24 cellular contexts compared by ENCODE assay signal in genomic region chr3:74353039-74353438, GRCh38.
DNase-seq lines count a peak whose midpoint lies in the region; ATAC-seq and TF ChIP-seq lines count a peak whose summit lies in the region.
"Had no signal": no experiment of that assay in that cellular context is flagged by ENCODE, and none has a peak within 500 bp of the region (broad histone marks: within the 10 kb centered on the region; RNA-seq: fewer than 3 reads in every experiment).

No MANE protein-coding gene starts in this region.

- no peak overlapping the region for H3K14ac ChIP-seq in H9 (ENCODE audit: insufficient read depth, low read length)

- H3K27ac Mint-ChIP-seq in H9 = no peak overlapping the region
- H3K27ac Mint-ChIP-seq in WTC11 = no peak overlapping the region
- H3K27ac Mint-ChIP-seq: activated CD4-positive, alpha-beta T cell treated with anti-CD3 and anti-CD28 coated beads, Interleukin-2, amount 10 ng/mL, durations not matched to agents 7 days and 5 days; activated naive CD8-positive, alpha-beta T cell treated with anti-CD3 and anti-CD28 coated beads, Interleukin-2, amount 50 U/mL, for 24 hours; brain; T-cell had no signal

- no peak overlapping the region for H2AK5ac ChIP-seq in H9 (ENCODE audit: insufficient read length, low read length)

- no peak overlapping the region for H2BK12ac ChIP-seq in H9 (ENCODE audit: insufficient read length, low read depth, low read length)

- H3K9me3 ChIP-seq in H9 (ENCODE audit: control insufficient read depth, low read depth, low read length) (no peaks in the 10 kb centered on the region), iPS DF 6.9 (ENCODE audit: control insufficient read depth, insufficient read depth, low read length) (no peaks in the 10 kb centered on the region)
- H3K9me3 ChIP-seq: gastrocnemius medialis, left lung, prostate gland had no signal

- no peak overlapping the region for H2BK15ac ChIP-seq in H9 (ENCODE audit: low read depth, low read length)

- H3K4me1 ChIP-seq in H9 (ENCODE audit: insufficient read depth, low read length) (no peaks in the 10 kb centered on the region), iPS DF 6.9 (ENCODE audit: control insufficient read depth, insufficient read depth, low read length) (no peaks in the 10 kb centered on the region)
- H3K4me1 ChIP-seq: gastrocnemius medialis, left lung, prostate gland, spleen had no signal

- no peak overlapping the region for H3K4ac ChIP-seq in H9 (ENCODE audit: low read depth, low read length)

- TF ChIP-seq CTCF in AG09319 (IDR thresholded peaks at IDR 0.05; ENCODE audit: low read depth, low read length) = peak; percentile 7; the same call in 1 of the 2 replicates
- peak; percentile 60 for TF ChIP-seq CTCF in H9 (conservative IDR thresholded peaks at IDR 0.05)
- TF ChIP-seq CTCF in WTC11 (IDR thresholded peaks at IDR 0.05) = peak; percentile 24; the same call in 1 of the 2 replicates

- H3K4me2 ChIP-seq in H9 (ENCODE audit: insufficient read depth, insufficient read length, low read length) = no peak overlapping the region

- H3K4me3 ChIP-seq in iPS DF 6.9 (ENCODE audit: low read length) = no peak overlapping the region
- H3K4me3 ChIP-seq: gastrocnemius medialis, left lung, prostate gland, spleen had no signal

- no CpG with 5 or more reads among the region's 1 CpG for WGBS in H9 (ENCODE audit: extremely low coverage, insufficient read length, low lambda C conversion rate)
- no CpG with 5 or more reads among the region's 1 CpG for WGBS in iPS DF 6.9 (ENCODE audit: insufficient coverage, insufficient read length)

- DNase-seq in AG09319 (ENCODE audit: extremely low read depth, low read depth) = no peak
- peak; percentile 28 for DNase-seq in H9
- peak; percentile 17 for DNase-seq in WTC11 (ENCODE audit: low spot score)
- peak; percentile 1 for DNase-seq in iPS DF 6.9 (ENCODE audit: low read depth, low spot score)
- DNase-seq in NCI-H146 treated with DMSO at 0.1 percent for 48 hours (lab: John Stamatoyannopoulos, UW; ENCODE audit: unreplicated experiment) = no peak
- no peak for DNase-seq in hypothalamus (lab: John Stamatoyannopoulos, UW)
- DNase-seq: activated CD4-positive, alpha-beta T cell treated with anti-CD3 and anti-CD28 coated beads, Interleukin-2, amount 10 ng/mL, durations not matched to agents 7 days and 5 days; activated CD8-positive, alpha-beta memory T cell treated with anti-CD3 and anti-CD28 coated beads, Interleukin-2, amount 50 U/mL, for 4 hours; activated effector memory CD4-positive, alpha-beta T cell treated with Interleukin-2 at 50 U/mL for 16 hours; activated naive CD8-positive, alpha-beta T cell treated with anti-CD3 and anti-CD28 coated beads, Interleukin-2, amount 50 U/mL, for 24 hours; gastrocnemius medialis; left lung; NCI-H1105 treated with DMSO at 0.1 percent for 48 hours; NCI-H2171; NCI-H69; spleen; stimulated activated CD8-positive, alpha-beta memory T cell treated with anti-CD3 and anti-CD28 coated beads, Interleukin-4, amount 100 ng/mL, for 48 hours; substantia nigra; T-cell had no signal

- no peaks in the 10 kb centered on the region for H3K27me3 ChIP-seq in H9 (ENCODE audit: insufficient read depth, low read length)
- H3K27me3 ChIP-seq in iPS DF 6.9 (ENCODE audit: control insufficient read depth, insufficient read depth, low read length) = no peaks in the 10 kb centered on the region
- H3K27me3 ChIP-seq: gastrocnemius medialis, left lung, spleen had no signal

- no peak overlapping the region for H4K8ac ChIP-seq in H9 (replicated peaks; ENCODE audit: insufficient read length, low read depth, low read length)

- no peak overlapping the region for H4K91ac ChIP-seq in H9 (ENCODE audit: insufficient read length, low read depth, low read length)

- H3K36me3 Mint-ChIP-seq in H9 (ENCODE audit: insufficient read depth in 1 of 3, low read depth in 3 of 3) (no peaks in the 10 kb centered on the region), WTC11 (no peaks in the 10 kb centered on the region)
- H3K36me3 Mint-ChIP-seq: brain, T-cell had no signal

- H3K79me1 ChIP-seq in H9 (ENCODE audit: insufficient read depth, low read depth, low read length, poor library complexity, severe bottlenecking) = no peaks in the 10 kb centered on the region

- H3K27me3 Mint-ChIP-seq in H9 (ENCODE audit: low read depth) (no peaks in the 10 kb centered on the region), WTC11 (ENCODE audit: low read depth) (no peaks in the 10 kb centered on the region)
- H3K27me3 Mint-ChIP-seq: activated CD4-positive, alpha-beta T cell treated with anti-CD3 and anti-CD28 coated beads, Interleukin-2, amount 10 ng/mL, durations not matched to agents 7 days and 5 days; activated naive CD8-positive, alpha-beta T cell treated with anti-CD3 and anti-CD28 coated beads, Interleukin-2, amount 50 U/mL, for 24 hours; T-cell had no signal

- CTCF ChIA-PET in WTC11 (lab: Charles Lee) = no interaction called here

- H3K56ac ChIP-seq in H9 (ENCODE audit: insufficient read length, low read depth, low read length) = no peak overlapping the region

- ATAC-seq in WTC11 (peak; percentile 53), HG03457 (IDR thresholded peaks at IDR 0.05; ENCODE audit: unreplicated experiment) (no peak), HG02938 (IDR thresholded peaks at IDR 0.05; ENCODE audit: unreplicated experiment) (no peak)
- ATAC-seq: activated naive CD8-positive, alpha-beta T cell treated with anti-CD3 and anti-CD28 coated beads, Interleukin-2, amount 50 U/mL, for 24 hours; gastrocnemius medialis; left lung; T-cell had no signal

- no peak overlapping the region for H3K18ac ChIP-seq in H9 (ENCODE audit: insufficient read length, low read depth, low read length)

- H2BK120ac ChIP-seq in H9 (ENCODE audit: low read depth, low read length, poor library complexity, severe bottlenecking) = no peak overlapping the region

- H3K9ac ChIP-seq in H9 (ENCODE audit: extremely low read depth, insufficient read length, low read length) = no peak overlapping the region

- no peaks in the 10 kb centered on the region for H3K79me2 ChIP-seq in H9 (ENCODE audit: insufficient read depth, low read length)

- H3T11ph ChIP-seq in H9 (ENCODE audit: low read length) = no peak overlapping the region

- no peak overlapping the region for H2BK20ac ChIP-seq in H9 (ENCODE audit: low read depth, low read length, poor library complexity, severe bottlenecking)

- H4K20me1 ChIP-seq in H9 (ENCODE audit: control insufficient read depth, insufficient read depth, insufficient read length) = no peaks in the 10 kb centered on the region

- no peak overlapping the region for H3K23ac ChIP-seq in H9 (ENCODE audit: insufficient read length, low read depth, low read length)

- H2BK5ac ChIP-seq in H9 (ENCODE audit: insufficient read length, low read length) = no peak overlapping the region

- POLR2A ChIA-PET in WTC11 (lab: Charles Lee) = no interaction called here

- no peak overlapping the region for H4K5ac ChIP-seq in H9 (ENCODE audit: insufficient read length, low read depth, low read length)

- no peak overlapping the region for H3K27ac ChIP-seq in H9 (ENCODE audit: insufficient read length, low read depth, low read length)
- no peak overlapping the region for H3K27ac ChIP-seq in iPS DF 6.9 (ENCODE audit: low read length)
- H3K27ac ChIP-seq: gastrocnemius medialis, left lung, prostate gland, RWPE1, spleen had no signal

- H2AFZ ChIP-seq in H9 (ENCODE audit: low read length) = no peak overlapping the region

- H3K4me1 Mint-ChIP-seq in H9 (no peaks in the 10 kb centered on the region), WTC11 (no peaks in the 10 kb centered on the region)
- H3K4me1 Mint-ChIP-seq: activated CD4-positive, alpha-beta T cell treated with anti-CD3 and anti-CD28 coated beads, Interleukin-2, amount 10 ng/mL, durations not matched to agents 7 days and 5 days; activated naive CD8-positive, alpha-beta T cell treated with anti-CD3 and anti-CD28 coated beads, Interleukin-2, amount 50 U/mL, for 24 hours; brain; T-cell had no signal

- H3K23me2 ChIP-seq in H9 (ENCODE audit: insufficient read length, low read depth, low read length, poor library complexity, severe bottlenecking) = no peaks in the 10 kb centered on the region

- H3K9me3 Mint-ChIP-seq in H9 = no peaks in the 10 kb centered on the region
- H3K9me3 Mint-ChIP-seq in WTC11 = no peaks in the 10 kb centered on the region

- no peak overlapping the region for H3K4me3 Mint-ChIP-seq in H9
- H3K4me3 Mint-ChIP-seq in WTC11 = no peak overlapping the region
- H3K4me3 Mint-ChIP-seq: activated CD4-positive, alpha-beta T cell treated with anti-CD3 and anti-CD28 coated beads, Interleukin-2, amount 10 ng/mL, durations not matched to agents 7 days and 5 days; activated naive CD8-positive, alpha-beta T cell treated with anti-CD3 and anti-CD28 coated beads, Interleukin-2, amount 50 U/mL, for 24 hours; brain; T-cell had no signal

- H3K36me3 ChIP-seq in iPS DF 6.9 (ENCODE audit: control insufficient read depth, insufficient read depth, low read length) = no peaks in the 10 kb centered on the region
- H3K36me3 ChIP-seq: gastrocnemius medialis, left lung, prostate gland, spleen had no signal

TF ChIP-seq in WTC11, 78 proteins besides CTCF, POLR2A, EP300 and RAD21 (continues in another document):
- TF ChIP-seq, protein P1, sequence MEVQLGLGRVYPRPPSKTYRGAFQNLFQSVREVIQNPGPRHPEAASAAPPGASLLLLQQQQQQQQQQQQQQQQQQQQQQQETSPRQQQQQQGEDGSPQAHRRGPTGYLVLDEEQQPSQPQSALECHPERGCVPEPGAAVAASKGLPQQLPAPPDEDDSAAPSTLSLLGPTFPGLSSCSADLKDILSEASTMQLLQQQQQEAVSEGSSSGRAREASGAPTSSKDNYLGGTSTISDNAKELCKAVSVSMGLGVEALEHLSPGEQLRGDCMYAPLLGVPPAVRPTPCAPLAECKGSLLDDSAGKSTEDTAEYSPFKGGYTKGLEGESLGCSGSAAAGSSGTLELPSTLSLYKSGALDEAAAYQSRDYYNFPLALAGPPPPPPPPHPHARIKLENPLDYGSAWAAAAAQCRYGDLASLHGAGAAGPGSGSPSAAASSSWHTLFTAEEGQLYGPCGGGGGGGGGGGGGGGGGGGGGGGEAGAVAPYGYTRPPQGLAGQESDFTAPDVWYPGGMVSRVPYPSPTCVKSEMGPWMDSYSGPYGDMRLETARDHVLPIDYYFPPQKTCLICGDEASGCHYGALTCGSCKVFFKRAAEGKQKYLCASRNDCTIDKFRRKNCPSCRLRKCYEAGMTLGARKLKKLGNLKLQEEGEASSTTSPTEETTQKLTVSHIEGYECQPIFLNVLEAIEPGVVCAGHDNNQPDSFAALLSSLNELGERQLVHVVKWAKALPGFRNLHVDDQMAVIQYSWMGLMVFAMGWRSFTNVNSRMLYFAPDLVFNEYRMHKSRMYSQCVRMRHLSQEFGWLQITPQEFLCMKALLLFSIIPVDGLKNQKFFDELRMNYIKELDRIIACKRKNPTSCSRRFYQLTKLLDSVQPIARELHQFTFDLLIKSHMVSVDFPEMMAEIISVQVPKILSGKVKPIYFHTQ (CRISPR knock-in tag; IDR thresholded peaks at IDR 0.05) = no peak
- TF ChIP-seq FOXK1 (CRISPR knock-in tag; IDR thresholded peaks at IDR 0.05) (no peak), ZNF416 (CRISPR knock-in tag; IDR thresholded peaks at IDR 0.05) (no peak), PRRX2 (CRISPR knock-in tag; IDR thresholded peaks at IDR 0.05) (no peak)

Comparison
In these comparisons a context has a peak if more than half of its experiments do, and no peak if none do; other contexts are left out.
1. DNase-seq: peak in H9 (single experiment), WTC11 (single experiment) and iPS DF 6.9 (single experiment); none in AG09319 (single experiment), NCI-H146 treated with DMSO at 0.1 percent for 48 hours (single experiment) and hypothalamus (0 of 51).
2. CTCF ChIP-seq: peak in every context shown above with its lines; median percentile 60 in H9; 24 in WTC11; 7 in AG09319.